17 cellular contexts compared by ENCODE assay signal in genomic region chr17:28029033-28029432, GRCh38. TPM values are rescaled to one million over a fixed set of nuclear protein-coding genes. Genes with fewer than 3 reads are reported as not detected.
DNase-seq lines count a peak whose midpoint lies in the region; ATAC-seq, FAIRE-seq and TF ChIP-seq lines count a peak whose summit lies in the region.
"Had no signal": no experiment of that assay in that cellular context is flagged by ENCODE, and none has a peak within 500 bp of the region (broad histone marks: within the 10 kb centered on the region; RNA-seq: fewer than 3 reads in every experiment).

No MANE protein-coding gene starts in this region.

- no peaks in the 10 kb centered on the region for H3K9me3 ChIP-seq in K562 (replicated peaks; ENCODE audit: control insufficient read depth, insufficient read depth, low read depth, low read length)
- no peaks in the 10 kb centered on the region for H3K9me3 ChIP-seq in trophoblast cell (ENCODE audit: insufficient read depth, low read depth, low read length)
- H3K9me3 ChIP-seq in testis = no peaks in the 10 kb centered on the region
- H3K9me3 ChIP-seq: BLaER1 treated with 17β-estradiol and CSF1 and Interleukin-3, amounts not matched to agents 10 nM and 100 nM had no signal

- in situ Hi-C loops in K562 (cut with MboI) = no loop called here

- TF ChIP-seq POLR2A in K562 (conservative IDR thresholded peaks at IDR 0.05) (no peak), erythroblast (IDR thresholded peaks at IDR 0.05; ENCODE audit: low read length) (peak; percentile 17), testis (IDR thresholded peaks at IDR 0.05) (no peak)

- ATAC-seq in K562 (peak; percentile 83), HG02973 (IDR thresholded peaks at IDR 0.05; ENCODE audit: unreplicated experiment) (no peak)

- TF ChIP-seq RAD21 in K562 (CRISPR knock-in tag; conservative IDR thresholded peaks at IDR 0.05 in 1 of 2, IDR thresholded peaks at IDR 0.05 in 1 of 2) = no peak

- H3K27ac ChIP-seq in K562 (ENCODE audit: extremely low read depth, low read depth, low read length) (peak overlapping the region; percentile 24), trophoblast cell (ENCODE audit: low read depth, low read length) (no peak overlapping the region), testis (no peak overlapping the region)
- H3K27ac ChIP-seq: BLaER1 treated with 17β-estradiol and CSF1 and Interleukin-3, amounts not matched to agents 10 nM and 100 nM had no signal

- TF ChIP-seq CTCF in K562 (IDR thresholded peaks at IDR 0.05 in 2 of 3, conservative IDR thresholded peaks at IDR 0.05 in 1 of 3; ENCODE audit: insufficient read depth in 2 of 3, low read depth in 1 of 3, low read length in 3 of 3) = no peak
- TF ChIP-seq CTCF in testis (IDR thresholded peaks at IDR 0.05) = no peak

- H3K4ac ChIP-seq in trophoblast cell (ENCODE audit: low read depth, low read length) = no peak overlapping the region

- no peaks in the 10 kb centered on the region for H3K27me3 ChIP-seq in K562 (ENCODE audit: control insufficient read depth in 2 of 2, insufficient read depth in 2 of 2, low read length in 2 of 2)
- H3K27me3 ChIP-seq in trophoblast cell (ENCODE audit: insufficient read depth, low read length) = no peaks in the 10 kb centered on the region
- no peaks in the 10 kb centered on the region for H3K27me3 ChIP-seq in testis
- H3K27me3 ChIP-seq: BLaER1 treated with 17β-estradiol and CSF1 and Interleukin-3, amounts not matched to agents 10 nM and 100 nM had no signal

- FAIRE-seq in K562 (lab: Jason Lieb, UNC) = peak; percentile 80
- FAIRE-seq: G401.6, GM12891 had no signal

- H3K14ac ChIP-seq in trophoblast cell (ENCODE audit: low read length) = no peak overlapping the region

- H3K4me3 ChIP-seq in K562 (no peak overlapping the region), trophoblast cell (ENCODE audit: low read depth, low read length) (no peak overlapping the region), testis (no peak overlapping the region)
- H3K4me3 ChIP-seq: BLaER1 treated with 17β-estradiol and CSF1 and Interleukin-3, amounts not matched to agents 10 nM and 100 nM had no signal

- H4K8ac ChIP-seq in trophoblast cell (ENCODE audit: low read depth, low read length) = no peak overlapping the region

- H4K91ac ChIP-seq in trophoblast cell (ENCODE audit: low read depth, low read length) = no peak overlapping the region

- no peaks in the 10 kb centered on the region for H3K36me3 ChIP-seq in K562 (ENCODE audit: control insufficient read depth, insufficient read depth, low read length)
- H3K36me3 ChIP-seq in trophoblast cell (ENCODE audit: control insufficient read depth in 1 of 2, insufficient read depth in 2 of 2, low read length in 2 of 2) = no peaks in the 10 kb centered on the region
- no peaks in the 10 kb centered on the region for H3K36me3 ChIP-seq in testis (ENCODE audit: low read depth, missing control alignments)
- H3K36me3 ChIP-seq: BLaER1 treated with 17β-estradiol and CSF1 and Interleukin-3, amounts not matched to agents 10 nM and 100 nM had no signal

- no peaks in the 10 kb centered on the region for H3K79me1 ChIP-seq in trophoblast cell (ENCODE audit: low read length)

- H3K18ac ChIP-seq in trophoblast cell (ENCODE audit: low read length) = no peak overlapping the region

- H2BK12ac ChIP-seq in trophoblast cell (ENCODE audit: low read length) = no peak overlapping the region

- intact Hi-C loops in K562 (cut with micrococcal nuclease) (no loop called here), testis (cut with DNase I; ENCODE audit: low total_unique reads) (no loop called here)

- no peak overlapping the region for H3K23ac ChIP-seq in trophoblast cell (ENCODE audit: low read length)

- H3K9me1 ChIP-seq in K562 (ENCODE audit: control insufficient read depth, insufficient read depth, low read length) = no peaks in the 10 kb centered on the region

- H4K12ac ChIP-seq in trophoblast cell (ENCODE audit: low read depth, low read length) = no peak overlapping the region

- no TSS peak for BruUV-seq in K562 (replicated peaks; lab: Mats Ljungman, UMichigan)

- H3K9ac ChIP-seq in K562 (ENCODE audit: insufficient read depth in 1 of 2, low read depth in 2 of 2, low read length in 2 of 2) = peak overlapping the region in 1 of 2 experiments; percentile 19; a peak in 2 of 4 replicates
- no peak overlapping the region for H3K9ac ChIP-seq in trophoblast cell (ENCODE audit: low read length)
- H3K9ac ChIP-seq: BLaER1 treated with 17β-estradiol and CSF1 and Interleukin-3, amounts not matched to agents 10 nM and 100 nM had no signal

- no peaks in the 10 kb centered on the region for H3K79me2 ChIP-seq in K562 (ENCODE audit: control insufficient read depth, insufficient read depth, low read length)
- no peaks in the 10 kb centered on the region for H3K79me2 ChIP-seq in trophoblast cell (ENCODE audit: control insufficient read depth, insufficient read depth, low read length, poor library complexity)

- H2AK5ac ChIP-seq in trophoblast cell (ENCODE audit: low read length) = no peak overlapping the region

- no peak overlapping the region for H2BK5ac ChIP-seq in trophoblast cell (ENCODE audit: low read depth, low read length, poor library complexity)

- H3K4me2 ChIP-seq in K562 (ENCODE audit: insufficient read depth, low read length) = peak overlapping the region; percentile 40; the same call in 1 of the 2 replicates
- no peak overlapping the region for H3K4me2 ChIP-seq in trophoblast cell (ENCODE audit: low read length)

- H4K20me1 ChIP-seq in K562 (replicated peaks; ENCODE audit: control insufficient read depth, insufficient read depth, low read length) = no peaks in the 10 kb centered on the region

- H3K4me1 ChIP-seq in K562 (replicated peaks in 1 of 2; ENCODE audit: control insufficient read depth in 2 of 2, insufficient read depth in 2 of 2, low read length in 2 of 2) = peaks cover 7 to 30% of the 10 kb centered on the region in 2 experiments
- no peaks in the 10 kb centered on the region for H3K4me1 ChIP-seq in trophoblast cell (ENCODE audit: control insufficient read depth in 1 of 2, insufficient read depth in 2 of 2, low read length in 2 of 2)
- no peaks in the 10 kb centered on the region for H3K4me1 ChIP-seq in testis

- POLR2A ChIA-PET in K562 (lab: Yijun Ruan, JAX) = interaction anchor here (0.6 to 2.6 kb wide), 4 partner anchors 9 to 24 kb away, joined by 3 to 15 read pairs (median 4); no protein-coding TSS in a partner anchor

- peak overlapping the region; percentile 54 for H2AFZ ChIP-seq in K562 (ENCODE audit: low read depth, low read length)
- H2AFZ ChIP-seq in trophoblast cell (ENCODE audit: insufficient read depth, low read length, poor library complexity) = no peak overlapping the region

- DNase-seq in HUDEP-2 (lab: John Stamatoyannopoulos, UW; ENCODE audit: unreplicated experiment in 76 of 76) (peak in 71 of 76 experiments; percentile 7 to 87 (median 62)), OCI-M1 (lab: John Stamatoyannopoulos, UW) (peak; percentile 56), K562 (ENCODE audit: extremely low read depth in 1 of 4, low spot score in 3 of 4) (peak; percentile 47 to 76 (median 64)), erythroblast (lab: John Stamatoyannopoulos, UW) (peak; percentile 91 to 96), NCI-H2107 (lab: John Stamatoyannopoulos, UW) (no peak), trophoblast cell (no peak), testis (no peak)
- DNase-seq: ACHN; CD4-positive, CD25-positive, alpha-beta regulatory T cell; DMS79 treated with DMSO at 0.1 percent for 48 hours; EL; HCEC 1CT; IMR-90 had no signal

- peak; percentile 52; the same call in 1 of the 2 replicates for TF ChIP-seq EP300 in K562 (IDR thresholded peaks at IDR 0.05; ENCODE audit: low read length)

- H2BK120ac ChIP-seq in trophoblast cell (ENCODE audit: insufficient read depth, low read length, poor library complexity) = no peak overlapping the region

- CTCF ChIA-PET in K562 (lab: Yijun Ruan, JAX; ENCODE audit: low intra/inter-chr PET ratio) = no interaction called here

- 0% methylated on average over 1 of the region's 1 CpG for WGBS in K562 (ENCODE audit: insufficient coverage, low coverage, missing lambda C conversion rate)
- WGBS in trophoblast cell (ENCODE audit: extremely low coverage, insufficient coverage, insufficient read length) = no CpG with 5 or more reads among the region's 1 CpG
- WGBS in testis, 2 donors = 98 to 100% methylated on average over 1 of the region's 1 CpG

TF ChIP-seq in K562, 482 proteins besides CTCF, POLR2A, EP300 and RAD21 (continues in another document):
- TF ChIP-seq MLX (CRISPR knock-in tag; conservative IDR thresholded peaks at IDR 0.05) = no peak
- peak; percentile 22; the same call in 1 of the 2 replicates for TF ChIP-seq ZNF316 (IDR thresholded peaks at IDR 0.05)
- no peak for TF ChIP-seq ZNF354B (CRISPR knock-in tag; IDR thresholded peaks at IDR 0.05)
- TF ChIP-seq RAD51 (IDR thresholded peaks at IDR 0.05; ENCODE audit: borderline replicate concordance, low read depth) = no peak
- no peak for TF ChIP-seq ADNP (tag; IDR thresholded peaks at IDR 0.05)
- TF ChIP-seq HNRNPUL1 (IDR thresholded peaks at IDR 0.05; ENCODE audit: low read length) = no peak

RNA-seq across cellular contexts. Expression of gene NLK, which starts 13.4 kb away (rescaled TPM):
- 88.0 and 129 TPM in 2 replicates for total RNA-seq in K562 (2011; cell fraction: chromatin; rRNA removed; ENCODE audit: low replicate concordance)
- total RNA-seq in K562 (2011; cell fraction: nucleolus; rRNA removed) = 64.0 and 66.8 TPM in 2 replicates
- total RNA-seq in K562 (2011; cell fraction: nucleoplasm; rRNA removed) = 80.4 and 113 TPM in 2 replicates
- total RNA-seq in K562 (2014; rRNA removed) (25.7 and 25.8 TPM in 2 replicates), K562 (2014; rRNA removed; fragmentation: Illumina TruSeq; extraction: Trizol) (26.3 and 29.8 TPM in 2 replicates), K562 (2015; rRNA removed; fragmentation: Illumina TruSeq; extraction: Trizol) (33.2 and 33.7 TPM in 2 replicates), K562 (2021) (29.1 and 29.2 TPM in 2 replicates), testis (10 to 100 TPM; 47.0 to 54.4 TPM)
- polyA plus RNA-seq in K562 (2011; rRNA removed) (44.4 and 59.6 TPM in 2 replicates), K562 (2014; fragmentation: Illumina TruSeq; extraction: Trizol) (30.5 and 33.7 TPM in 2 replicates), K562 (2014; fragmentation: Nextera tagmentation; extraction: Ambion mirVana) (10 to 100 TPM; 10.9 to 11.1 TPM), K562 (2014; rRNA removed) (26.7 and 27.7 TPM in 2 replicates), testis (ENCODE audit: insufficient read depth, low read depth, low replicate concordance) (40.8 TPM)
- polyA plus RNA-seq in K562 (2011; cell fraction: cytosol; rRNA removed) = 26.6 and 30.8 TPM in 2 replicates
- 92.1 and 137 TPM in 2 replicates for polyA plus RNA-seq in K562 (2011; cell fraction: nucleus; rRNA removed)
- 24.3 and 28.6 TPM in 2 replicates for polyA plus RNA-seq in K562 (2012)
- polyA minus RNA-seq in K562 (2011; rRNA and poly(A)+ RNA removed) = 58.5 and 80.6 TPM in 2 replicates
- 21.7 and 34.5 TPM in 2 replicates for polyA minus RNA-seq in K562 (2011; cell fraction: cytosol; rRNA and poly(A)+ RNA removed)
- polyA minus RNA-seq in K562 (2011; cell fraction: nucleus; rRNA and poly(A)+ RNA removed) = 64.1 and 102 TPM in 2 replicates
- 29.9 and 31.7 TPM in 2 replicates for polyA plus RNA-seq in trophoblast cell (2013)

Comparison
In these comparisons a context has a peak if more than half of its experiments do, and no peak if none do; other contexts are left out.
1. DNase-seq: peak in HUDEP-2 (71 of 76), OCI-M1 (single experiment), K562 (4 of 4) and erythroblast (2 of 2); none in NCI-H2107 (single experiment), trophoblast cell (0 of 2) and testis (single experiment).